ENCODE assay signal across 38 cellular contexts in the genomic region with DNA sequence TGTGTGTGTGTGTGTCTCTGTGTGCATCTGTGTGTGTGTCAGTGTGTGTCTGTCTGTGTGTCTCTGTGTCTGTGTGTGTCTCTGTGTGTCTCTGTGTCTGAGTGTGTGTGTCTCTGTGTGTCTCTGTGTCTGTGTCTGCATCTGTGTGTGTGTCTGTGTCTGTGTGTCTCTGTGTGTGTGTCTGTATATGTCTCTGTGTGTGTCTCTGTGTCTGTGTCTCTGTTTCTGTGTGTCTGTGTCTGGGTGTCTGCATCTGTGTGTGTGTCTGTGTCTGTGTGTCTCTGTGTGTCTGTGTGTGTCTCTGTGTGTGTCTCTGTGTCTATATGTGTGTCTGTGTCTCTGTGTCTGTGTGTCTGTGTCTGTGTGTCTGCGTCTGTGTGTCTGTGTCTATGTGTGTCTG.
"Had no signal": no experiment of that assay in that cellular context is flagged by ENCODE, and none has a peak within 500 bp of the region (broad histone marks: within the 10 kb centered on the region; RNA-seq: fewer than 3 reads in every experiment).

No MANE protein-coding gene starts in this region.

- H3K27ac ChIP-seq: adrenal gland, body of pancreas, brain microvascular endothelial cell, breast epithelium, cardiac muscle cell, VCaP had no signal

- ATAC-seq: activated CD4-positive, alpha-beta T cell treated with anti-CD3 and anti-CD28 coated beads for 36 hours; activated CD8-positive, alpha-beta memory T cell treated with anti-CD3 and anti-CD28 coated beads, Interleukin-2, amount 10 ng/mL, durations not matched to agents 7 days and 5 days; activated CD8-positive, alpha-beta T cell treated with anti-CD3 and anti-CD28 coated beads, Interleukin-2, amount 10 ng/mL, durations not matched to agents 7 days and 5 days; activated naive CD4-positive, alpha-beta T cell treated with anti-CD3 and anti-CD28 coated beads, Interleukin-2, amount 50 U/mL, for 72 hours; body of pancreas had no signal

- H3K36me3 Mint-ChIP-seq: activated CD8-positive, alpha-beta memory T cell treated with anti-CD3 and anti-CD28 coated beads, Interleukin-2, amount 10 ng/mL, durations not matched to agents 7 days and 5 days; activated naive CD4-positive, alpha-beta T cell treated with anti-CD3 and anti-CD28 coated beads, Interleukin-2, amount 50 U/mL, for 72 hours; activated naive CD8-positive, alpha-beta T cell treated with anti-CD3 and anti-CD28 coated beads for 36 hours had no signal

- H3K9me3 Mint-ChIP-seq: activated B cell treated with CpG ODN at 0.5 μM for 24 hours; activated CD4-positive, alpha-beta memory T cell treated with anti-CD3 and anti-CD28 coated beads, Interleukin-2, amount 10 ng/mL, durations not matched to agents 7 days and 5 days; activated CD4-positive, alpha-beta T cell treated with anti-CD3 and anti-CD28 coated beads, Interleukin-2, amount 10 ng/mL, durations not matched to agents 7 days and 5 days; activated naive CD4-positive, alpha-beta T cell treated with anti-CD3 and anti-CD28 coated beads, Interleukin-2, amount 50 U/mL, for 72 hours; activated naive CD8-positive, alpha-beta T cell treated with anti-CD3 and anti-CD28 coated beads for 36 hours; activated T-cell treated with anti-CD3 and anti-CD28 coated beads, Interleukin-2, amount 50 U/mL, for 24 hours; activated T-helper 2 cell treated with anti-CD3 and anti-CD28 coated beads, Interferon-gamma antibody, Interleukin-2, Interleukin-4, amounts not matched to agents 10 μg/mL and 5 μg/mL and 100 μg/mL, durations not matched to agents 14 hours and 24 hours and 36 hours; central memory CD8-positive, alpha-beta T cell; T-helper 1 cell treated with Interleukin-12 subunit alpha and Interleukin-12 subunit beta and Interleukin-4 antibody, amounts not matched to agents 30 μg/mL and 1 μg/mL, for 36 hours; T-helper 2 cell treated with Interferon-gamma antibody and Interleukin-4, amounts not matched to agents 5 μg/mL and 100 μg/mL, for 36 hours had no signal

- FAIRE-seq: astrocyte, TTC549 had no signal

- H3K4me3 ChIP-seq: adrenal gland, body of pancreas, breast epithelium, cardiac muscle cell had no signal

- H3K27ac Mint-ChIP-seq: activated B cell treated with CpG ODN at 0.5 μM for 24 hours; activated CD4-positive, alpha-beta memory T cell treated with anti-CD3 and anti-CD28 coated beads, Interleukin-2, amount 10 ng/mL, durations not matched to agents 7 days and 5 days; activated CD4-positive, alpha-beta T cell treated with anti-CD3 and anti-CD28 coated beads for 36 hours; activated CD4-positive, alpha-beta T cell treated with anti-CD3 and anti-CD28 coated beads, Interleukin-2, amount 10 ng/mL, durations not matched to agents 7 days and 5 days; activated CD8-positive, alpha-beta memory T cell treated with anti-CD3 and anti-CD28 coated beads, Interleukin-2, amount 10 ng/mL, durations not matched to agents 7 days and 5 days; activated CD8-positive, alpha-beta T cell treated with anti-CD3 and anti-CD28 coated beads, Interleukin-2, amount 10 ng/mL, durations not matched to agents 7 days and 5 days; activated naive CD4-positive, alpha-beta T cell treated with anti-CD3 and anti-CD28 coated beads, Interleukin-2, amount 50 U/mL, for 72 hours; activated naive CD8-positive, alpha-beta T cell treated with anti-CD3 and anti-CD28 coated beads for 36 hours; activated T-cell treated with anti-CD3 and anti-CD28 coated beads, Interleukin-2, amount 50 U/mL, for 24 hours; activated T-helper 2 cell treated with anti-CD3 and anti-CD28 coated beads, Interferon-gamma antibody, Interleukin-2, Interleukin-4, amounts not matched to agents 10 μg/mL and 5 μg/mL and 100 μg/mL, durations not matched to agents 14 hours and 24 hours and 36 hours; T-helper 1 cell treated with Interleukin-12 subunit alpha and Interleukin-12 subunit beta and Interleukin-4 antibody, amounts not matched to agents 30 μg/mL and 1 μg/mL, for 36 hours; T-helper 2 cell treated with Interferon-gamma antibody and Interleukin-4, amounts not matched to agents 5 μg/mL and 100 μg/mL, for 36 hours had no signal

- DNase-seq: activated B cell treated with CpG ODN at 0.5 μM for 24 hours; activated CD4-positive, alpha-beta memory T cell treated with anti-CD3 and anti-CD28 coated beads, Interleukin-2, amount 10 ng/mL, durations not matched to agents 7 days and 5 days; activated CD4-positive, alpha-beta T cell treated with anti-CD3 and anti-CD28 coated beads for 36 hours; activated CD4-positive, alpha-beta T cell treated with anti-CD3 and anti-CD28 coated beads for 48 hours; activated CD4-positive, alpha-beta T cell treated with anti-CD3 and anti-CD28 coated beads, Interleukin-2, amount 10 ng/mL, durations not matched to agents 7 days and 5 days; activated CD4-positive, alpha-beta T cell treated with anti-CD3 and anti-CD28 coated beads, Interleukin-2, amount 50 U/mL, for 48 hours; activated CD4-positive, CD25-positive, alpha-beta regulatory T cell treated with anti-CD3 and anti-CD28 coated beads, Interleukin-2, amount 50 U/mL, for 72 hours; activated CD8-positive, alpha-beta memory T cell treated with anti-CD3 and anti-CD28 coated beads for 24 hours; activated CD8-positive, alpha-beta memory T cell treated with anti-CD3 and anti-CD28 coated beads, Interleukin-2, amount 10 ng/mL, durations not matched to agents 7 days and 5 days; activated CD8-positive, alpha-beta memory T cell treated with anti-CD3 and anti-CD28 coated beads, Interleukin-2, amount 50 U/mL, for 48 hours; activated CD8-positive, alpha-beta T cell treated with anti-CD3 and anti-CD28 coated beads, Interleukin-2, amount 10 ng/mL, durations not matched to agents 7 days and 5 days; activated effector memory CD4-positive, alpha-beta T cell treated with Interleukin-2 at 50 U/mL for 16 hours; activated gamma-delta T cell; activated naive CD4-positive, alpha-beta T cell treated with anti-CD3 and anti-CD28 coated beads, Interleukin-2, amount 50 U/mL, for 16 hours; activated naive CD4-positive, alpha-beta T cell treated with Interleukin-2 at 50 U/mL for 16 hours; activated naive CD8-positive, alpha-beta T cell treated with anti-CD3 and anti-CD28 coated beads for 36 hours; activated T-cell treated with anti-CD3 and anti-CD28 coated beads, Interleukin-2, amount 50 U/mL, for 24 hours; activated T-cell treated with anti-CD3 and anti-CD28 coated beads, Interleukin-2, amount 50 U/mL, for 48 hours; adrenal gland; amniotic stem cell; aorta; body of pancreas; brain microvascular endothelial cell; caudate nucleus; cerebellar nuclear complex; T-helper 1 cell; T-helper 2 cell; T-helper 9 cell had no signal

- H3K27me3 Mint-ChIP-seq: activated B cell treated with CpG ODN at 0.5 μM for 24 hours; activated CD4-positive, alpha-beta memory T cell treated with anti-CD3 and anti-CD28 coated beads, Interleukin-2, amount 10 ng/mL, durations not matched to agents 7 days and 5 days; activated CD4-positive, alpha-beta T cell treated with anti-CD3 and anti-CD28 coated beads for 36 hours; activated CD4-positive, alpha-beta T cell treated with anti-CD3 and anti-CD28 coated beads, Interleukin-2, amount 10 ng/mL, durations not matched to agents 7 days and 5 days; activated CD8-positive, alpha-beta memory T cell treated with anti-CD3 and anti-CD28 coated beads, Interleukin-2, amount 10 ng/mL, durations not matched to agents 7 days and 5 days; activated naive CD8-positive, alpha-beta T cell treated with anti-CD3 and anti-CD28 coated beads for 36 hours; central memory CD8-positive, alpha-beta T cell had no signal

- H3K27me3 ChIP-seq: adrenal gland, body of pancreas, brain microvascular endothelial cell, breast epithelium, cardiac muscle cell had no signal

- H3K4me3 Mint-ChIP-seq: activated B cell treated with CpG ODN at 0.5 μM for 24 hours; activated CD4-positive, alpha-beta memory T cell treated with anti-CD3 and anti-CD28 coated beads, Interleukin-2, amount 10 ng/mL, durations not matched to agents 7 days and 5 days; activated CD4-positive, alpha-beta T cell treated with anti-CD3 and anti-CD28 coated beads for 36 hours; activated CD4-positive, alpha-beta T cell treated with anti-CD3 and anti-CD28 coated beads, Interleukin-2, amount 10 ng/mL, durations not matched to agents 7 days and 5 days; activated CD8-positive, alpha-beta memory T cell treated with anti-CD3 and anti-CD28 coated beads, Interleukin-2, amount 10 ng/mL, durations not matched to agents 7 days and 5 days; activated CD8-positive, alpha-beta T cell treated with anti-CD3 and anti-CD28 coated beads, Interleukin-2, amount 10 ng/mL, durations not matched to agents 7 days and 5 days; activated naive CD8-positive, alpha-beta T cell treated with anti-CD3 and anti-CD28 coated beads for 36 hours; activated T-cell treated with anti-CD3 and anti-CD28 coated beads, Interleukin-2, amount 50 U/mL, for 24 hours; central memory CD8-positive, alpha-beta T cell; T-helper 1 cell treated with Interleukin-12 subunit alpha and Interleukin-12 subunit beta and Interleukin-4 antibody, amounts not matched to agents 30 μg/mL and 1 μg/mL, for 36 hours; T-helper 2 cell treated with Interferon-gamma antibody and Interleukin-4, amounts not matched to agents 5 μg/mL and 100 μg/mL, for 36 hours had no signal

- H3K9me3 ChIP-seq: adrenal gland, body of pancreas, breast epithelium had no signal

- H3K4me1 Mint-ChIP-seq: activated B cell treated with CpG ODN at 0.5 μM for 24 hours; activated CD4-positive, alpha-beta memory T cell treated with anti-CD3 and anti-CD28 coated beads, Interleukin-2, amount 10 ng/mL, durations not matched to agents 7 days and 5 days; activated CD4-positive, alpha-beta T cell treated with anti-CD3 and anti-CD28 coated beads for 36 hours; activated CD4-positive, alpha-beta T cell treated with anti-CD3 and anti-CD28 coated beads, Interleukin-2, amount 10 ng/mL, durations not matched to agents 7 days and 5 days; activated naive CD8-positive, alpha-beta T cell treated with anti-CD3 and anti-CD28 coated beads for 36 hours; central memory CD8-positive, alpha-beta T cell had no signal

- H3K4me1 ChIP-seq: adrenal gland, body of pancreas, breast epithelium had no signal

- H3K36me3 ChIP-seq: adrenal gland, brain microvascular endothelial cell, breast epithelium, cardiac muscle cell had no signal
